18 cellular contexts compared by ENCODE assay signal in genomic region chr15:30885814-30886213, GRCh38. TPM values are rescaled to one million over a fixed set of nuclear protein-coding genes. Genes with fewer than 3 reads are reported as not detected.
DNase-seq lines count a peak whose midpoint lies in the region; ATAC-seq, FAIRE-seq and TF ChIP-seq lines count a peak whose summit lies in the region.
"Had no signal": no experiment of that assay in that cellular context is flagged by ENCODE, and none has a peak within 500 bp of the region (broad histone marks: within the 10 kb centered on the region; RNA-seq: fewer than 3 reads in every experiment).

No MANE protein-coding gene starts in this region.

- no peak for FAIRE-seq in GM12878 (lab: Jason Lieb, UNC)

- no peak for TF ChIP-seq CTCF in IMR-90 (conservative IDR thresholded peaks at IDR 0.05; ENCODE audit: low read depth, low read length)
- no peak for TF ChIP-seq CTCF in GM12878 (IDR thresholded peaks at IDR 0.05 in 2 of 3, conservative IDR thresholded peaks at IDR 0.05 in 1 of 3; ENCODE audit: control insufficient read depth in 2 of 3, extremely low read depth in 1 of 3, insufficient read depth in 1 of 3, low read depth in 3 of 3, low read length in 3 of 3)
- TF ChIP-seq CTCF in type B pancreatic cell (conservative IDR thresholded peaks at IDR 0.05), result no peak

- RAD21 ChIA-PET in GM12878 (lab: Charles Lee; ENCODE audit: unreplicated experiment), result interaction anchor here (0.5 kb wide), 1 partner anchor 270 kb away, joined by 3 read pairs; no protein-coding TSS in a partner anchor

- no peak overlapping the region for H2BK20ac ChIP-seq in IMR-90 (ENCODE audit: low read depth, low read length)

- H3K56ac ChIP-seq in IMR-90 (ENCODE audit: extremely low read depth, insufficient read depth, low read length), result no peak overlapping the region

- DNase-seq in Caki2 (ENCODE audit: low read depth) (peak; percentile 21), IMR-90 (peak; percentile 11), GM12878 (ENCODE audit: low read depth, low spot score) (no peak), islet precursor cell (peak; percentile 82), type B pancreatic cell (ENCODE audit: extremely low spot score, unreplicated experiment) (no peak)
- DNase-seq in activated CD4-positive, alpha-beta memory T cell treated with anti-CD3 and anti-CD28 coated beads for 36 hours, result no peak
- DNase-seq: GOT3; heart right ventricle; NCI-H2107; psoas muscle; stimulated activated CD4-positive, alpha-beta T cell treated with anti-CD3 and anti-CD28 coated beads, Interleukin-4, amount 100 ng/mL, for 24 hours; stimulated activated naive CD8-positive, alpha-beta T cell treated with anti-CD3 and anti-CD28 coated beads, Interleukin-15, Interleukin-2, amounts not matched to agents 100 U/mL and 50 U/mL, for 24 hours had no signal

- no peak overlapping the region for H4K91ac ChIP-seq in IMR-90 (ENCODE audit: insufficient read depth, low read depth, low read length)

- POLR2A ChIA-PET in IMR-90 (lab: Charles Lee; ENCODE audit: unreplicated experiment) (no interaction called here), GM12878 (lab: Charles Lee) (no interaction called here)
- POLR2A ChIA-PET in activated CD4-positive, alpha-beta memory T cell treated with anti-CD3 and anti-CD28 coated beads for 36 hours (lab: Charles Lee), result no interaction called here

- no peak overlapping the region for H3K27ac Mint-ChIP-seq in activated CD4-positive, alpha-beta memory T cell treated with anti-CD3 and anti-CD28 coated beads for 36 hours
- no peak overlapping the region for H3K27ac Mint-ChIP-seq in type B pancreatic cell
- H3K27ac Mint-ChIP-seq: activated naive CD8-positive, alpha-beta T cell; CD14-positive monocyte; T-helper 1 cell treated with Interleukin-12 subunit alpha and Interleukin-12 subunit beta and Interleukin-4 antibody, amounts not matched to agents 30 μg/mL and 1 μg/mL, for 36 hours had no signal

- no peak overlapping the region for H3K27ac ChIP-seq in IMR-90 (ENCODE audit: insufficient read depth, low read length)
- no peak overlapping the region for H3K27ac ChIP-seq in GM12878 (ENCODE audit: control insufficient read depth, insufficient read depth)
- H3K27ac ChIP-seq: heart right ventricle, KMS-11, psoas muscle had no signal

- H3K27me3 Mint-ChIP-seq in activated CD4-positive, alpha-beta memory T cell treated with anti-CD3 and anti-CD28 coated beads for 36 hours, result peaks cover 11% of the 10 kb centered on the region
- no peaks in the 10 kb centered on the region for H3K27me3 Mint-ChIP-seq in type B pancreatic cell

- no peak overlapping the region for H4K8ac ChIP-seq in IMR-90 (ENCODE audit: low read depth in 2 of 2, low read length in 2 of 2)

- H3K9ac ChIP-seq in IMR-90 (ENCODE audit: low read depth, low read length) (no peak overlapping the region), GM12878 (ENCODE audit: control insufficient read depth, insufficient read depth, low read length) (no peak overlapping the region)
- H3K9ac ChIP-seq: KMS-11 had no signal

- WGBS in IMR-90 (ENCODE audit: extremely low coverage in 2 of 2, insufficient read length in 1 of 2), 2 experiments, result no CpG with 5 or more reads among the region's 1 CpG
- WGBS in GM12878 (ENCODE audit: insufficient coverage, insufficient replicate concordance, low lambda C conversion rate, missing lambda C conversion rate), result 0% methylated on average over 1 of the region's 1 CpG

- no peak overlapping the region for H3K4me3 Mint-ChIP-seq in activated CD4-positive, alpha-beta memory T cell treated with anti-CD3 and anti-CD28 coated beads for 36 hours
- no peak overlapping the region for H3K4me3 Mint-ChIP-seq in type B pancreatic cell
- H3K4me3 Mint-ChIP-seq: activated naive CD8-positive, alpha-beta T cell; CD14-positive monocyte; T-helper 1 cell treated with Interleukin-12 subunit alpha and Interleukin-12 subunit beta and Interleukin-4 antibody, amounts not matched to agents 30 μg/mL and 1 μg/mL, for 36 hours had no signal

- CTCF ChIA-PET in IMR-90 (lab: Yijun Ruan, JAX) (no interaction called here), GM12878 (lab: Yijun Ruan, JAX) (interaction anchor here (1.1 kb wide), 1 partner anchor 243 kb away, joined by 3 read pairs; no protein-coding TSS in a partner anchor)
- CTCF ChIA-PET in activated CD4-positive, alpha-beta memory T cell treated with anti-CD3 and anti-CD28 coated beads for 36 hours (lab: Charles Lee), result no interaction called here

- no peaks in the 10 kb centered on the region for H3K4me1 Mint-ChIP-seq in activated CD4-positive, alpha-beta memory T cell treated with anti-CD3 and anti-CD28 coated beads for 36 hours (ENCODE audit: low read depth)
- H3K4me1 Mint-ChIP-seq in type B pancreatic cell (ENCODE audit: unreplicated experiment), result no peaks in the 10 kb centered on the region
- H3K4me1 Mint-ChIP-seq: CD14-positive monocyte had no signal

- TF ChIP-seq POLR2A in IMR-90 (IDR thresholded peaks at IDR 0.05; ENCODE audit: low read depth, low read length), result no peak
- TF ChIP-seq POLR2A in GM12878 (IDR thresholded peaks at IDR 0.05; ENCODE audit: low read depth, low read length), result no peak

- H3K36me3 ChIP-seq in IMR-90 (ENCODE audit: control insufficient read depth, insufficient read depth, low read length) (no peaks in the 10 kb centered on the region), GM12878 (ENCODE audit: control insufficient read depth in 2 of 2, insufficient read depth in 2 of 2, low read length in 1 of 2) (no peaks in the 10 kb centered on the region)
- H3K36me3 ChIP-seq: heart right ventricle had no signal

- no peak overlapping the region for H3K23ac ChIP-seq in IMR-90 (ENCODE audit: low read depth, low read length)

- intact Hi-C loops in IMR-90 (cut with micrococcal nuclease), result no loop called here
- intact Hi-C loops in GM12878 (cut with micrococcal nuclease; ENCODE audit: unreplicated experiment), result no loop called here
- intact Hi-C loops in activated CD4-positive, alpha-beta memory T cell treated with anti-CD3 and anti-CD28 coated beads for 36 hours (cut with micrococcal nuclease), result no loop called here

- no peak overlapping the region for H2AFZ ChIP-seq in IMR-90 (replicated peaks; ENCODE audit: low read length, poor library complexity)
- no peak overlapping the region for H2AFZ ChIP-seq in GM12878 (ENCODE audit: control insufficient read depth, low read depth, low read length)

- no peak overlapping the region for H3K4me3 ChIP-seq in IMR-90 (ENCODE audit: insufficient read depth, low read depth, low read length)
- no peak overlapping the region for H3K4me3 ChIP-seq in GM12878
- H3K4me3 ChIP-seq: heart right ventricle, psoas muscle had no signal

- H3K27me3 ChIP-seq in IMR-90 (ENCODE audit: control insufficient read depth, insufficient read depth, low read length), result no peaks in the 10 kb centered on the region; the same call in 1 of the 2 replicates
- no peaks in the 10 kb centered on the region for H3K27me3 ChIP-seq in GM12878 (replicated peaks in 1 of 2; ENCODE audit: control insufficient read depth in 2 of 2, insufficient read depth in 2 of 2, low read length in 1 of 2)
- H3K27me3 ChIP-seq: heart right ventricle had no signal

- no peaks in the 10 kb centered on the region for H3K9me3 ChIP-seq in IMR-90 (ENCODE audit: control insufficient read depth, insufficient read depth, low read length)
- no peaks in the 10 kb centered on the region for H3K9me3 ChIP-seq in GM12878 (replicated peaks; ENCODE audit: control insufficient read depth, insufficient read depth, low read length)
- H3K9me3 ChIP-seq: heart right ventricle, psoas muscle had no signal

- no peak overlapping the region for H2BK15ac ChIP-seq in IMR-90 (ENCODE audit: low read depth, low read length)

- H3K14ac ChIP-seq in IMR-90 (replicated peaks; ENCODE audit: low read depth, low read length), result no peak overlapping the region

- no peaks in the 10 kb centered on the region for H4K20me1 ChIP-seq in IMR-90 (ENCODE audit: insufficient read depth, low read length)
- H4K20me1 ChIP-seq in GM12878 (ENCODE audit: control insufficient read depth, insufficient read depth), result no peaks in the 10 kb centered on the region

- no peaks in the 10 kb centered on the region for H3K79me2 ChIP-seq in GM12878 (ENCODE audit: control insufficient read depth, insufficient read depth, low read length)

- dilution Hi-C loops in IMR-90 (cut with HindIII; ENCODE audit: low sequenced_read_pairs, unreplicated experiment), result no loop called here

- no peaks in the 10 kb centered on the region for H3K9me3 Mint-ChIP-seq in activated CD4-positive, alpha-beta memory T cell treated with anti-CD3 and anti-CD28 coated beads for 36 hours
- H3K9me3 Mint-ChIP-seq in type B pancreatic cell, result no peaks in the 10 kb centered on the region
- H3K9me3 Mint-ChIP-seq: T-helper 1 cell treated with Interleukin-12 subunit alpha and Interleukin-12 subunit beta and Interleukin-4 antibody, amounts not matched to agents 30 μg/mL and 1 μg/mL, for 36 hours had no signal

- H3K18ac ChIP-seq in IMR-90 (ENCODE audit: low read depth, low read length), result no peak overlapping the region

- H3K4me2 ChIP-seq in IMR-90 (ENCODE audit: low read depth, low read length), result no peak overlapping the region
- H3K4me2 ChIP-seq in GM12878 (ENCODE audit: control insufficient read depth, insufficient read depth), result no peak overlapping the region
- H3K4me2 ChIP-seq: KMS-11 had no signal

- H4K5ac ChIP-seq in IMR-90 (ENCODE audit: low read depth, low read length), result no peak overlapping the region

- SMC1A ChIA-PET in GM12878 (lab: Charles Lee; ENCODE audit: uncharacterized antibody, unreplicated experiment), result no interaction called here

- no peak overlapping the region for H2AK5ac ChIP-seq in IMR-90 (ENCODE audit: low read depth, low read length)

- H3K9me1 ChIP-seq in IMR-90 (ENCODE audit: insufficient read depth, low read length), result no peaks in the 10 kb centered on the region

- no peak overlapping the region for H2BK5ac ChIP-seq in IMR-90 (ENCODE audit: low read depth, low read length, poor library complexity, severe bottlenecking)

- H3K4ac ChIP-seq in IMR-90 (ENCODE audit: low read depth, low read length), result no peak overlapping the region

- no peak overlapping the region for H2AK9ac ChIP-seq in IMR-90 (replicated peaks; ENCODE audit: low read depth, low read length, poor library complexity)

- no peaks in the 10 kb centered on the region for H3K36me3 Mint-ChIP-seq in activated CD4-positive, alpha-beta memory T cell treated with anti-CD3 and anti-CD28 coated beads for 36 hours
- H3K36me3 Mint-ChIP-seq in type B pancreatic cell, result no peaks in the 10 kb centered on the region

- no peaks in the 10 kb centered on the region for H3K4me1 ChIP-seq in IMR-90 (ENCODE audit: control insufficient read depth, insufficient read depth, low read length)
- no peaks in the 10 kb centered on the region for H3K4me1 ChIP-seq in GM12878 (ENCODE audit: control insufficient read depth, insufficient read depth, low read length)
- H3K4me1 ChIP-seq: heart right ventricle, psoas muscle had no signal

- TF ChIP-seq EP300 in GM12878 (IDR thresholded peaks at IDR 0.05; ENCODE audit: borderline replicate concordance in 1 of 2, control insufficient read depth in 1 of 2, low read depth in 2 of 2, low read length in 2 of 2), result no peak

- no peaks in the 10 kb centered on the region for H3K79me1 ChIP-seq in IMR-90 (ENCODE audit: low read depth in 1 of 2, low read length in 2 of 2)

- in situ Hi-C loops in Caki2 (cut with HindIII; ENCODE audit: low pct_unique_long_range_greater_than_20kb, low sequenced_read_pairs) (no loop called here), IMR-90 (cut with MboI; ENCODE audit: low sequenced_read_pairs) (no loop called here), GM12878 (cut with MboI) (no loop called here)

- BruUV-seq in IMR-90 (replicated peaks; lab: Mats Ljungman, UMichigan) (no TSS peak), GM12878 (replicated peaks; lab: Mats Ljungman, UMichigan) (no TSS peak)

- H2BK120ac ChIP-seq in IMR-90 (ENCODE audit: low read depth, low read length), result no peak overlapping the region

- TF ChIP-seq RAD21 in IMR-90 (IDR thresholded peaks at IDR 0.05; ENCODE audit: low read length) (no peak), GM12878 (IDR thresholded peaks at IDR 0.05; ENCODE audit: insufficient read depth, low read depth, low read length) (no peak)

- ATAC-seq in IMR-90 (ENCODE audit: low read depth) (peak; percentile 82), GM12878 (0 out of 3 replicates have a peak, but pooled peaks have one; percentile 30), HG03442 (IDR thresholded peaks at IDR 0.05; ENCODE audit: unreplicated experiment) (no peak), GM21423 (IDR thresholded peaks at IDR 0.05; ENCODE audit: unreplicated experiment) (no peak)
- ATAC-seq: psoas muscle; stimulated activated naive CD8-positive, alpha-beta T cell treated with anti-CD3 and anti-CD28 coated beads, Interleukin-15, Interleukin-2, amounts not matched to agents 100 U/mL and 50 U/mL, for 24 hours had no signal

RNA-seq across cellular contexts. Expression of gene FAN1, which starts 17.9 kb away (rescaled TPM):
- total RNA-seq in Caki2 (2014; rRNA removed; shearing (Covaris generic); ENCODE audit: low replicate concordance), result 13.5 and 16.6 TPM in 2 replicates
- total RNA-seq in IMR-90 (2012; rRNA removed) (12.4 and 15.0 TPM in 2 replicates), GM12878 (2014; rRNA removed) (13.0 and 15.7 TPM in 2 replicates), GM12878 (2014; rRNA removed; fragmentation: Illumina TruSeq; extraction: Trizol) (11.5 and 12.2 TPM in 2 replicates), GM12878 (2021) (11.2 and 12.2 TPM in 2 replicates), type B pancreatic cell (ENCODE audit: low replicate concordance) (22.5 and 29.5 TPM in 2 replicates)
- polyA plus RNA-seq in IMR-90 (2012; rRNA removed) (5.9 and 7.6 TPM in 2 replicates), GM12878 (2011; rRNA removed) (12.9 and 17.1 TPM in 2 replicates), GM12878 (2014; fragmentation: Illumina TruSeq; extraction: Trizol) (10.4 and 11.8 TPM in 2 replicates), GM12878 (2014; fragmentation: Nextera tagmentation; extraction: Ambion mirVana) (1 to 10 TPM in 1 of 2 experiments, under 1 TPM in 1; 0.55 to 1.0 TPM), GM12878 (2014; rRNA removed) (12.5 and 13.8 TPM in 2 replicates), GM12878 (2016; fragmentation: Nextera tagmentation; extraction: Ambion mirVana) (10 to 100 TPM; 16.4 to 18.6 TPM)
- 1.8 and 4.4 TPM in 2 replicates for polyA plus RNA-seq in IMR-90 (2012; cell fraction: cytosol; rRNA removed)
- polyA plus RNA-seq in IMR-90 (2012; cell fraction: nucleus; rRNA removed; ENCODE audit: low replicate concordance), result 24.8 and 28.2 TPM in 2 replicates
- total RNA-seq in GM12878 (2013; cell fraction: nucleolus; rRNA removed), result 70.1 and 76.3 TPM in 2 replicates
- polyA plus RNA-seq in GM12878 (2011; ENCODE audit: low read depth), result 4.7 TPM
- polyA plus RNA-seq in GM12878 (2011; cell fraction: cytosol; rRNA removed), result 6.0 and 7.4 TPM in 2 replicates
- 29.6 and 29.9 TPM in 2 replicates for polyA plus RNA-seq in GM12878 (2011; cell fraction: nucleus; rRNA removed)
- 8.2 and 10.0 TPM in 2 replicates for polyA plus RNA-seq in GM12878 (2012)
- polyA minus RNA-seq in GM12878 (2011; rRNA and poly(A)+ RNA removed), result 7.3 and 9.3 TPM in 2 replicates
- 4.3 and 5.2 TPM in 2 replicates for polyA minus RNA-seq in GM12878 (2011; cell fraction: cytosol; rRNA and poly(A)+ RNA removed)
- polyA minus RNA-seq in GM12878 (2011; cell fraction: nucleus; rRNA and poly(A)+ RNA removed), result 11.1 and 12.3 TPM in 2 replicates
- 10 to 100 TPM; 12.6 to 15.0 TPM for total RNA-seq in activated CD4-positive, alpha-beta memory T cell treated with anti-CD3 and anti-CD28 coated beads for 36 hours

Comparison
In these comparisons a context has a peak if more than half of its experiments do, and no peak if none do; other contexts are left out.
1. DNase-seq: peak in Caki2 (single experiment), IMR-90 (single experiment) and islet precursor cell (single experiment); none in GM12878 (single experiment), activated CD4-positive, alpha-beta memory T cell treated with anti-CD3 and anti-CD28 coated beads for 36 hours (single experiment) and type B pancreatic cell (single experiment).
2. ATAC-seq: peak in IMR-90 (single experiment) and GM12878 (single experiment); none in HG03442 (single experiment) and GM21423 (single experiment).